8 cellular contexts compared by ENCODE assay signal in genomic region chr13:39655041-39655568, GRCh38. TPM values are rescaled to one million over a fixed set of nuclear protein-coding genes. Genes with fewer than 3 reads are reported as not detected.
DNase-seq lines count a peak whose midpoint lies in the region; ATAC-seq, FAIRE-seq and TF ChIP-seq lines count a peak whose summit lies in the region.

No MANE protein-coding gene starts in this region.

- peaks cover 6% of the 10 kb centered on the region for H3K36me3 Mint-ChIP-seq in activated T-helper 1 cell treated with anti-CD3 and anti-CD28 coated beads, Interleukin-12 subunit alpha, Interleukin-12 subunit beta, Interleukin-2, Interleukin-4 antibody, amounts not matched to agents 30 ng/mL and 10 ng/mL and 1 ng/mL, durations not matched to agents 14 hours and 24 hours and 36 hours (ENCODE audit: low read depth)

- H3K27me3 ChIP-seq in thymus (ENCODE audit: control insufficient read depth, insufficient read depth) = no peaks in the 10 kb centered on the region

- H3K36me3 ChIP-seq in kidney (ENCODE audit: control insufficient read depth in 1 of 2, insufficient read depth in 2 of 2, low read length in 2 of 2) (no peaks in the 10 kb centered on the region), thymus (ENCODE audit: control insufficient read depth, insufficient read depth) (no peaks in the 10 kb centered on the region)

- H3K4me1 ChIP-seq in kidney (ENCODE audit: control insufficient read depth in 1 of 2, insufficient read depth in 1 of 2, low read depth in 1 of 2, low read length in 2 of 2) (peaks cover 0 to 5% of the 10 kb centered on the region in 2 donors), thymus (ENCODE audit: control insufficient read depth, insufficient read depth, low read length) (no peaks in the 10 kb centered on the region)

- no peak for TF ChIP-seq CTCF in kidney (IDR thresholded peaks at IDR 0.05; ENCODE audit: borderline replicate concordance, extremely low read depth, insufficient read depth)

- H3K4me3 Mint-ChIP-seq in activated T-helper 1 cell treated with anti-CD3 and anti-CD28 coated beads, Interleukin-12 subunit alpha, Interleukin-12 subunit beta, Interleukin-2, Interleukin-4 antibody, amounts not matched to agents 30 ng/mL and 10 ng/mL and 1 ng/mL, durations not matched to agents 14 hours and 24 hours and 36 hours = peak overlapping the region; percentile 96

- intact Hi-C loops in activated T-helper 1 cell treated with anti-CD3 and anti-CD28 coated beads, Interleukin-12 subunit alpha, Interleukin-12 subunit beta, Interleukin-2, Interleukin-4 antibody, amounts not matched to agents 30 ng/mL and 10 ng/mL and 1 ng/mL, durations not matched to agents 14 hours and 24 hours and 36 hours (cut with micrococcal nuclease) = loop anchor here (1.0 to 5.0 kb wide), 4 partner anchors 9 to 617 kb away; partner anchors contain the start of genes LHFPL6, NHLRC3 and PROSER1
- intact Hi-C loops in kidney (cut with DNase I) = no loop called here

- peak overlapping the region; percentile 87 for H3K27ac Mint-ChIP-seq in activated T-helper 1 cell treated with anti-CD3 and anti-CD28 coated beads, Interleukin-12 subunit alpha, Interleukin-12 subunit beta, Interleukin-2, Interleukin-4 antibody, amounts not matched to agents 30 ng/mL and 10 ng/mL and 1 ng/mL, durations not matched to agents 14 hours and 24 hours and 36 hours

- no peak for FAIRE-seq in kidney (lab: Jason Lieb, UNC)

- DNase-seq in activated T-helper 1 cell treated with anti-CD3 and anti-CD28 coated beads, Interleukin-12 subunit alpha, Interleukin-12 subunit beta, Interleukin-2, Interleukin-4 antibody, amounts not matched to agents 30 ng/mL and 10 ng/mL and 1 ng/mL, durations not matched to agents 14 hours and 24 hours and 36 hours (ENCODE audit: low spot score) = no peak
- DNase-seq in kidney = no peak
- no peak for DNase-seq in mucosa of gallbladder (ENCODE audit: low spot score)
- DNase-seq in NOMO-1 treated with dmso at 0.1 percent for 144 hours (lab: John Stamatoyannopoulos, UW; ENCODE audit: unreplicated experiment) = no peak
- no peak for DNase-seq in DMS 273 (lab: John Stamatoyannopoulos, UW; ENCODE audit: unreplicated experiment)

- H3K4me3 ChIP-seq in kidney (ENCODE audit: low read length in 2 of 2) (peak overlapping the region; percentile 88 to 92), thymus (ENCODE audit: low read length) (peak overlapping the region; percentile 94)

- H3K27ac ChIP-seq in kidney (ENCODE audit: low read depth in 2 of 2, low read length in 2 of 2) = peak overlapping the region in 1 of 2 donors; percentile 52
- H3K27ac ChIP-seq in thymus (ENCODE audit: low read depth) = no peak overlapping the region

- peaks cover 7% of the 10 kb centered on the region for H3K9me3 Mint-ChIP-seq in activated T-helper 1 cell treated with anti-CD3 and anti-CD28 coated beads, Interleukin-12 subunit alpha, Interleukin-12 subunit beta, Interleukin-2, Interleukin-4 antibody, amounts not matched to agents 30 ng/mL and 10 ng/mL and 1 ng/mL, durations not matched to agents 14 hours and 24 hours and 36 hours

- ATAC-seq in GM18502 (IDR thresholded peaks at IDR 0.05; ENCODE audit: poor library complexity, unreplicated experiment) = peak; percentile 6
- peak; percentile 19 for ATAC-seq in HG02885 (IDR thresholded peaks at IDR 0.05; ENCODE audit: poor library complexity, unreplicated experiment)

- H3K9ac ChIP-seq in kidney (ENCODE audit: low read length in 2 of 2) = peak overlapping the region in 1 of 2 donors; percentile 72

- WGBS in thymus = 0% methylated on average over 2 of the region's 2 CpGs

- H3K27me3 Mint-ChIP-seq in activated T-helper 1 cell treated with anti-CD3 and anti-CD28 coated beads, Interleukin-12 subunit alpha, Interleukin-12 subunit beta, Interleukin-2, Interleukin-4 antibody, amounts not matched to agents 30 ng/mL and 10 ng/mL and 1 ng/mL, durations not matched to agents 14 hours and 24 hours and 36 hours (ENCODE audit: insufficient read depth) = peaks cover 8% of the 10 kb centered on the region

- H3K9me3 ChIP-seq in kidney (ENCODE audit: control insufficient read depth in 1 of 2, low read length in 2 of 2) (no peaks in the 10 kb centered on the region), thymus (ENCODE audit: control insufficient read depth) (no peaks in the 10 kb centered on the region)

- H3K4me1 Mint-ChIP-seq in activated T-helper 1 cell treated with anti-CD3 and anti-CD28 coated beads, Interleukin-12 subunit alpha, Interleukin-12 subunit beta, Interleukin-2, Interleukin-4 antibody, amounts not matched to agents 30 ng/mL and 10 ng/mL and 1 ng/mL, durations not matched to agents 14 hours and 24 hours and 36 hours (ENCODE audit: low read depth) = peaks cover 17% of the 10 kb centered on the region

RNA-seq across cellular contexts. Expression of gene COG6, which starts 0.4 kb away (rescaled TPM):
- total RNA-seq in activated T-helper 1 cell treated with anti-CD3 and anti-CD28 coated beads, Interleukin-12 subunit alpha, Interleukin-12 subunit beta, Interleukin-2, Interleukin-4 antibody, amounts not matched to agents 30 ng/mL and 10 ng/mL and 1 ng/mL, durations not matched to agents 14 hours and 24 hours and 36 hours = 25.6 and 31.8 TPM in 2 replicates
- total RNA-seq in kidney (31.3 TPM), mucosa of gallbladder (46.3 TPM)
- polyA plus RNA-seq in kidney (ENCODE audit: insufficient read depth, low read depth, low replicate concordance) (12.2 TPM), thymus (12.9 TPM)

RNA-seq across cellular contexts. Expression of gene LHFPL6, which starts 52.1 kb away (rescaled TPM):
- total RNA-seq in activated T-helper 1 cell treated with anti-CD3 and anti-CD28 coated beads, Interleukin-12 subunit alpha, Interleukin-12 subunit beta, Interleukin-2, Interleukin-4 antibody, amounts not matched to agents 30 ng/mL and 10 ng/mL and 1 ng/mL, durations not matched to agents 14 hours and 24 hours and 36 hours = 4.2 and 4.8 TPM in 2 replicates
- 59.2 TPM for total RNA-seq in kidney
- 33.0 TPM for polyA plus RNA-seq in kidney (ENCODE audit: insufficient read depth, low read depth, low replicate concordance)
- 14.9 TPM for polyA plus RNA-seq in thymus
- 30.2 TPM for total RNA-seq in mucosa of gallbladder
